Comparison of ENCODE assay signal across 9 cellular contexts in genomic region chr3:46866720-46867549, GRCh38. TPM values are rescaled to one million over a fixed set of nuclear protein-coding genes. Genes with fewer than 3 reads are reported as not detected.
DNase-seq lines count a peak whose midpoint lies in the region; ATAC-seq and TF ChIP-seq lines count a peak whose summit lies in the region.
"Had no signal": no experiment of that assay in that cellular context is flagged by ENCODE, and none has a peak within 500 bp of the region (broad histone marks: within the 10 kb centered on the region; RNA-seq: fewer than 3 reads in every experiment).

No MANE protein-coding gene starts in this region.

- H3K9me3 ChIP-seq in PC-9 (ENCODE audit: insufficient read depth, low read depth): no peaks in the 10 kb centered on the region
- no peaks in the 10 kb centered on the region for H3K9me3 ChIP-seq in testis

- H3K36me3 ChIP-seq in PC-9 (ENCODE audit: low read depth): no peaks in the 10 kb centered on the region
- H3K36me3 ChIP-seq in testis (ENCODE audit: low read depth, missing control alignments): no peaks in the 10 kb centered on the region

- no peaks in the 10 kb centered on the region for H3K79me2 ChIP-seq in PC-9 (ENCODE audit: low read depth)

- intact Hi-C loops in PC-9 (cut with micrococcal nuclease; ENCODE audit: unreplicated experiment): loop anchor here (1.0 to 10.0 kb wide), 3 partner anchors 28 to 458 kb away; no protein-coding TSS in a partner anchor
- intact Hi-C loops in testis (cut with DNase I; ENCODE audit: low total_unique reads): no loop called here

- H3K27me3 Mint-ChIP-seq in activated T-helper 17 cell treated with anti-CD3 and anti-CD28 coated beads, Interleukin-2, amount 50 U/mL, for 72 hours: peaks cover 15% of the 10 kb centered on the region
- H3K27me3 Mint-ChIP-seq in osteocyte (ENCODE audit: unreplicated experiment): peaks cover 8% of the 10 kb centered on the region

- no peaks in the 10 kb centered on the region for H3F3A ChIP-seq in PC-9 (ENCODE audit: insufficient read depth, low read depth)

- ATAC-seq in activated T-helper 17 cell treated with anti-CD3 and anti-CD28 coated beads, Interleukin-2, amount 50 U/mL, for 72 hours (replicated peaks): peak; percentile 71
- no peak for ATAC-seq in GM21423 (IDR thresholded peaks at IDR 0.05; ENCODE audit: unreplicated experiment)

- WGBS in testis, 2 donors: 52 to 54% methylated on average over 14 to 15 of the region's 15 CpGs

- H3K36me3 Mint-ChIP-seq in activated T-helper 17 cell treated with anti-CD3 and anti-CD28 coated beads, Interleukin-2, amount 50 U/mL, for 72 hours (ENCODE audit: low read depth): no peaks in the 10 kb centered on the region
- H3K36me3 Mint-ChIP-seq in osteocyte (ENCODE audit: unreplicated experiment): no peaks in the 10 kb centered on the region

- no peak overlapping the region for H3K4me2 ChIP-seq in PC-9

- TF ChIP-seq CTCF in PC-9 (conservative IDR thresholded peaks at IDR 0.05): peak; percentile 90
- peak; percentile 93 for TF ChIP-seq CTCF in fibroblast of villous mesenchyme (IDR thresholded peaks at IDR 0.05; ENCODE audit: insufficient read depth, low read depth, low read length)
- peak; percentile 89 for TF ChIP-seq CTCF in osteocyte (IDR thresholded peaks at IDR 0.05)
- peak; percentile 84 to 94 (median 86) for TF ChIP-seq CTCF in testis (IDR thresholded peaks at IDR 0.05)

- CTCF ChIA-PET in PC-9 (lab: Charles Lee): interaction anchor here (0.6 to 0.8 kb wide), 2 partner anchors 21 to 457 kb away, joined by 3 to 12 read pairs; no protein-coding TSS in a partner anchor

- H3K4me1 Mint-ChIP-seq in activated T-helper 17 cell treated with anti-CD3 and anti-CD28 coated beads, Interleukin-2, amount 50 U/mL, for 72 hours: peaks cover 4% of the 10 kb centered on the region
- H3K4me1 Mint-ChIP-seq in osteocyte (ENCODE audit: unreplicated experiment): peaks cover 2% of the 10 kb centered on the region

- H3K27ac Mint-ChIP-seq in activated T-helper 17 cell treated with anti-CD3 and anti-CD28 coated beads, Interleukin-2, amount 50 U/mL, for 72 hours: no peak overlapping the region
- H3K27ac Mint-ChIP-seq in osteocyte (ENCODE audit: unreplicated experiment): no peak overlapping the region

- no peak overlapping the region for H3K4me3 Mint-ChIP-seq in activated T-helper 17 cell treated with anti-CD3 and anti-CD28 coated beads, Interleukin-2, amount 50 U/mL, for 72 hours
- no peak overlapping the region for H3K4me3 Mint-ChIP-seq in osteocyte (ENCODE audit: unreplicated experiment)

- H4K20me1 ChIP-seq in PC-9 (ENCODE audit: insufficient read depth): no peaks in the 10 kb centered on the region

- no TSS peak for BruUV-seq in PC-9 (replicated peaks; lab: Mats Ljungman, UMichigan)

- no peaks in the 10 kb centered on the region for H3K27me3 ChIP-seq in PC-9 (ENCODE audit: insufficient read depth, low read depth)
- H3K27me3 ChIP-seq in testis: no peaks in the 10 kb centered on the region

- no peaks in the 10 kb centered on the region for H3K4me1 ChIP-seq in PC-9 (replicated peaks; ENCODE audit: insufficient read depth)
- peaks cover 35% of the 10 kb centered on the region for H3K4me1 ChIP-seq in testis

- DNase-seq in NOMO-1 treated with DMSO at 0.1 percent for 48 hours (lab: John Stamatoyannopoulos, UW; ENCODE audit: unreplicated experiment) (peak; percentile 40), NOMO-1 treated with dmso at 0.1 percent for 144 hours (lab: John Stamatoyannopoulos, UW; ENCODE audit: unreplicated experiment) (no peak), PC-9 (peak in 1 of 2 experiments; percentile 65), fibroblast of villous mesenchyme (ENCODE audit: low read depth) (peak; percentile 47), osteocyte (ENCODE audit: extremely low spot score, unreplicated experiment) (peak; percentile 90), testis (peak; percentile 87)

- POLR2A ChIA-PET in PC-9 (lab: Charles Lee; ENCODE audit: unreplicated experiment): no interaction called here

- H3K9me2 ChIP-seq in PC-9 (ENCODE audit: insufficient read depth): no peaks in the 10 kb centered on the region

- no peak for TF ChIP-seq POLR2A in testis (IDR thresholded peaks at IDR 0.05)

- H3K9me3 Mint-ChIP-seq in activated T-helper 17 cell treated with anti-CD3 and anti-CD28 coated beads, Interleukin-2, amount 50 U/mL, for 72 hours: no peaks in the 10 kb centered on the region
- no peaks in the 10 kb centered on the region for H3K9me3 Mint-ChIP-seq in osteocyte (ENCODE audit: unreplicated experiment)

- H3K4me3 ChIP-seq in PC-9 (no peak overlapping the region), fibroblast of villous mesenchyme (ENCODE audit: low read depth, low read length) (no peak overlapping the region), testis (no peak overlapping the region)

- H2AFZ ChIP-seq in PC-9: no peak overlapping the region

- H3K27ac ChIP-seq in PC-9: no peak overlapping the region
- H3K27ac ChIP-seq in testis: peak overlapping the region; percentile 1 to 42

RNA-seq across cellular contexts. Expression of gene MYL3, which starts 3.7 kb away (rescaled TPM):
- total RNA-seq in PC-9 (2021) (not detected in 2 replicates), fibroblast of villous mesenchyme (0.97 and 1.7 TPM in 2 replicates), osteocyte (1.6 and 3.0 TPM in 2 replicates), testis (1 to 10 TPM; 1.2 to 3.0 TPM)
- total RNA-seq in activated T-helper 17 cell treated with anti-CD3 and anti-CD28 coated beads, Interleukin-2, amount 50 U/mL, for 72 hours: not detected
- 14.5 TPM for polyA plus RNA-seq in testis (ENCODE audit: insufficient read depth, low read depth, low replicate concordance)
- total RNA-seq: pulmonary artery endothelial cell had no signal

RNA-seq across cellular contexts. Expression of gene PTH1R, which starts 10.6 kb away (rescaled TPM):
- total RNA-seq in PC-9 (2021) (not detected in 2 replicates), fibroblast of villous mesenchyme (2.3 and 2.6 TPM in 2 replicates), osteocyte (12.9 and 15.4 TPM in 2 replicates), testis (10 to 100 TPM in 1 of 2 donors, 1 to 10 TPM in 1; 8.4 to 11.3 TPM)
- total RNA-seq in activated T-helper 17 cell treated with anti-CD3 and anti-CD28 coated beads, Interleukin-2, amount 50 U/mL, for 72 hours: not detected
- polyA plus RNA-seq in testis (ENCODE audit: insufficient read depth, low read depth, low replicate concordance): 10.2 TPM
